27 cellular contexts compared by ENCODE assay signal in genomic region chr2:32976409-32977063, GRCh38. TPM values are rescaled to one million over a fixed set of nuclear protein-coding genes. Genes with fewer than 3 reads are reported as not detected.
DNase-seq lines count a peak whose midpoint lies in the region; ATAC-seq and TF ChIP-seq lines count a peak whose summit lies in the region.
"Had no signal": no experiment of that assay in that cellular context is flagged by ENCODE, and none has a peak within 500 bp of the region (broad histone marks: within the 10 kb centered on the region; RNA-seq: fewer than 3 reads in every experiment).

No MANE protein-coding gene starts in this region.

- no peaks in the 10 kb centered on the region for H3K36me3 Mint-ChIP-seq in MCF 10A (ENCODE audit: insufficient read depth, unreplicated experiment)
- peaks cover 36% of the 10 kb centered on the region for H3K36me3 Mint-ChIP-seq in endothelial cell (ENCODE audit: low read depth, unreplicated experiment)
- H3K36me3 Mint-ChIP-seq: activated naive CD8-positive, alpha-beta T cell treated with anti-CD3 and anti-CD28 coated beads for 36 hours; CD4-positive, alpha-beta memory T cell; memory B cell; stimulated activated naive B cell treated with anti-CD40 and anti-IgM and Interleukin-4, amounts not matched to agents 10 μg/mL and 1 μg/mL and 100 μg/mL, for 72 hours had no signal

- ATAC-seq in foreskin keratinocyte: peak; percentile 41
- ATAC-seq in left lobe of liver: peak; percentile 64
- no peak for ATAC-seq in HG03342 (IDR thresholded peaks at IDR 0.05; ENCODE audit: unreplicated experiment)
- ATAC-seq in HG02973 (IDR thresholded peaks at IDR 0.05; ENCODE audit: unreplicated experiment): no peak
- ATAC-seq: activated CD8-positive, alpha-beta T cell treated with anti-CD3 and anti-CD28 coated beads for 36 hours; GM12878; stimulated activated naive B cell treated with anti-CD40 and anti-IgM and Interleukin-4, amounts not matched to agents 10 μg/mL and 1 μg/mL and 100 μg/mL, for 72 hours had no signal

- POLR2A ChIA-PET in MCF 10A (lab: Yijun Ruan, JAX): interaction anchor here (0.6 to 0.9 kb wide), 2 partner anchors 9 to 852 kb away, joined by 3 read pairs; no protein-coding TSS in a partner anchor

- TF ChIP-seq CTCF in MCF 10A (IDR thresholded peaks at IDR 0.05; ENCODE audit: unreplicated experiment): no peak
- TF ChIP-seq CTCF in breast epithelium (IDR thresholded peaks at IDR 0.05): no peak
- TF ChIP-seq CTCF in foreskin keratinocyte (conservative IDR thresholded peaks at IDR 0.05): no peak
- no peak for TF ChIP-seq CTCF in endothelial cell (IDR thresholded peaks at IDR 0.05; ENCODE audit: unreplicated experiment)

- H3K27me3 Mint-ChIP-seq in MCF 10A (ENCODE audit: insufficient read depth, unreplicated experiment): no peaks in the 10 kb centered on the region
- H3K27me3 Mint-ChIP-seq in endothelial cell (ENCODE audit: unreplicated experiment): no peaks in the 10 kb centered on the region

- H3K9me3 ChIP-seq in breast epithelium: no peaks in the 10 kb centered on the region
- H3K9me3 ChIP-seq: Peyer's patch, suprapubic skin, uterus had no signal

- no peak overlapping the region for H3K4me3 ChIP-seq in breast epithelium
- H3K4me3 ChIP-seq: GM12878, Peyer's patch, SJSA1, suprapubic skin, uterus had no signal

- no peak for TF ChIP-seq POLR2A in breast epithelium (IDR thresholded peaks at IDR 0.05)

- H3K9me3 Mint-ChIP-seq in MCF 10A (ENCODE audit: unreplicated experiment) (peaks cover 16% of the 10 kb centered on the region), endothelial cell (ENCODE audit: unreplicated experiment) (peaks cover 4% of the 10 kb centered on the region)

- H3K27ac Mint-ChIP-seq in MCF 10A (ENCODE audit: low read depth, unreplicated experiment) (no peak overlapping the region), endothelial cell (ENCODE audit: unreplicated experiment) (no peak overlapping the region)
- H3K27ac Mint-ChIP-seq: activated CD8-positive, alpha-beta T cell treated with anti-CD3 and anti-CD28 coated beads for 36 hours; activated naive CD8-positive, alpha-beta T cell treated with anti-CD3 and anti-CD28 coated beads for 36 hours; CD4-positive, alpha-beta memory T cell; memory B cell; stimulated activated naive B cell treated with anti-CD40 and anti-IgM and Interleukin-4, amounts not matched to agents 10 μg/mL and 1 μg/mL and 100 μg/mL, for 72 hours had no signal

- no peak overlapping the region for H3K27ac ChIP-seq in breast epithelium
- H3K27ac ChIP-seq in foreskin keratinocyte: no peak overlapping the region
- H3K27ac ChIP-seq: SJSA1, suprapubic skin, uterus had no signal

- CTCF ChIA-PET in MCF 10A (lab: Yijun Ruan, JAX): interaction anchor here (0.6 to 2.3 kb wide), 3 partner anchors 26 to 158 kb away, joined by 3 to 10 read pairs (median 3); no protein-coding TSS in a partner anchor

- H3K36me3 ChIP-seq in breast epithelium: no peaks in the 10 kb centered on the region
- H3K36me3 ChIP-seq: Peyer's patch, SJSA1, suprapubic skin, uterus had no signal

- peak; percentile 17 for DNase-seq in MCF 10A (ENCODE audit: unreplicated experiment)
- no peak for DNase-seq in breast epithelium (ENCODE audit: low spot score in 2 of 2)
- DNase-seq in foreskin keratinocyte: no peak
- no peak for DNase-seq in left lobe of liver (ENCODE audit: low spot score)
- DNase-seq in NCI-H524 (lab: John Stamatoyannopoulos, UW): no peak
- no peak for DNase-seq in endothelial cell (ENCODE audit: low spot score)
- DNase-seq: 8988T; activated CD4-positive, alpha-beta T cell treated with anti-CD3 and anti-CD28 coated beads for 1 hour; activated CD8-positive, alpha-beta T cell treated with anti-CD3 and anti-CD28 coated beads for 36 hours; activated effector memory CD4-positive, alpha-beta T cell treated with Interleukin-2 at 50 U/mL for 16 hours; activated naive CD8-positive, alpha-beta T cell treated with anti-CD3 and anti-CD28 coated beads for 36 hours; CD4-positive, alpha-beta memory T cell; kidney glomerular epithelial cell; NCI-H1048; NCI-H1930; NCI-H524 treated with DMSO at 0.1 percent for 48 hours; NK-92 treated with Interleukin-12 subunit alpha and Interleukin-12 subunit beta, amount 100 ng/mL, for 24 hours; stimulated activated CD4-positive, alpha-beta T cell treated with anti-CD3 and anti-CD28 coated beads, Interleukin-15, amount 100 ng/mL, for 24 hours; stimulated activated naive B cell treated with anti-CD40 and anti-IgM and Interleukin-4, amounts not matched to agents 10 μg/mL and 1 μg/mL and 100 μg/mL, for 72 hours; uterus had no signal

- H3K27me3 ChIP-seq in breast epithelium (no peaks in the 10 kb centered on the region), foreskin keratinocyte (no peaks in the 10 kb centered on the region)
- H3K27me3 ChIP-seq: Peyer's patch, SJSA1, suprapubic skin, uterus had no signal

- intact Hi-C loops in MCF 10A (cut with micrococcal nuclease): no loop called here
- intact Hi-C loops in breast epithelium (cut with DNase I; ENCODE audit: low total_unique reads): no loop called here

- H3K4me1 ChIP-seq in breast epithelium (no peaks in the 10 kb centered on the region), foreskin keratinocyte (no peaks in the 10 kb centered on the region)
- H3K4me1 ChIP-seq: SJSA1, uterus had no signal

- BruUV-seq in MCF 10A (replicated peaks; lab: Mats Ljungman, UMichigan): no TSS peak

- H3K4me1 Mint-ChIP-seq in MCF 10A (ENCODE audit: insufficient read depth, unreplicated experiment) (peaks cover 15% of the 10 kb centered on the region), endothelial cell (ENCODE audit: unreplicated experiment) (peaks cover 5% of the 10 kb centered on the region)
- H3K4me1 Mint-ChIP-seq: activated naive CD8-positive, alpha-beta T cell treated with anti-CD3 and anti-CD28 coated beads for 36 hours; CD4-positive, alpha-beta memory T cell; memory B cell; stimulated activated naive B cell treated with anti-CD40 and anti-IgM and Interleukin-4, amounts not matched to agents 10 μg/mL and 1 μg/mL and 100 μg/mL, for 72 hours had no signal

- no peak overlapping the region for H3K4me3 Mint-ChIP-seq in MCF 10A (ENCODE audit: unreplicated experiment)
- H3K4me3 Mint-ChIP-seq in endothelial cell (ENCODE audit: unreplicated experiment): no peak overlapping the region
- H3K4me3 Mint-ChIP-seq: activated CD8-positive, alpha-beta T cell treated with anti-CD3 and anti-CD28 coated beads for 36 hours; activated naive CD8-positive, alpha-beta T cell treated with anti-CD3 and anti-CD28 coated beads for 36 hours; CD4-positive, alpha-beta memory T cell; memory B cell; stimulated activated naive B cell treated with anti-CD40 and anti-IgM and Interleukin-4, amounts not matched to agents 10 μg/mL and 1 μg/mL and 100 μg/mL, for 72 hours had no signal

RNA-seq across cellular contexts. Expression of gene LTBP1, which starts 29.8 kb away (rescaled TPM):
- total RNA-seq in MCF 10A (2022) (99.0 and 119 TPM in 2 replicates), breast epithelium (10 to 100 TPM; 13.3 to 18.7 (median 17.4) TPM), foreskin keratinocyte (2.8 and 8.9 TPM in 2 replicates), left lobe of liver (5.8 TPM), endothelial cell (ENCODE audit: unreplicated experiment) (327 TPM)
- polyA plus RNA-seq in foreskin keratinocyte: 0.82 and 2.1 TPM in 2 replicates
- polyA plus RNA-seq: CD4-positive, alpha-beta memory T cell had no signal

Comparison
In these comparisons a context has a peak if more than half of its experiments do, and no peak if none do; other contexts are left out.
1. ATAC-seq: peak in foreskin keratinocyte (single experiment) and left lobe of liver (single experiment); none in HG03342 (single experiment) and HG02973 (single experiment).